In the genomic region with DNA sequence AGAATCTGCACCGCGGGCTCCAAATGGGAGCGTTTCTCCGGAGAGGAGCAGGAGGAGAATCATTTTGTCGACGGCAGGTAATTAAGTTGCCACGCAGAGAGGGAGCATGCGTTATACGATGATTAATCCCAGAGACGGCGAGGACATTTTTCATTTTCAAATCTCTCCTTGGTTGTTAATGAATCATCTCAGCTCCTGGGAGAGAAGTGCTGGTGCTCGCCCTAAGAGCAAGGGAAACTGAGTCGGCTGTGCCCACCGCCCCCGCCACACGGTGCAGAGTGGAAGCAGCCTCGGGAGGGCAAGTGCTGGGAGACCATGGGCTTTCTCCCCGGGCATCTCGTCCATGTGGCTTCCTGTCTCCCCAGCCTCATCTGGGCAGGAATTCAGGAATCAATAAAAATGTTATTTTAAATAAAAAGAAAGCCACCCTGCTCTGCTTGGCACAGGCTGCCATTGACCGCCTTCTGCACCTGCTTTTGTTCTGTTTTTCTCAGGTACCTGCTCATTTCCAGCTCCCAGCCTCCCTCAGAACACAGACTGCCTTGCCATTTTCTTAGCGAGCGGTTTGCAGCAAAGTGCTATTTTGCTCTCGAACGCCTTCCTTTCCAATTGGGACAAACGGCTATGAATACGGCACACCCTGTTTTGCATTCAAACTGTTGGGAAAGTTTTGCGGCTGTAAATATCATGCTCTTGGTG, we compare ENCODE assay signal across 25 cellular contexts. TPM values are rescaled to one million over a fixed set of nuclear protein-coding genes. Genes with fewer than 3 reads are reported as not detected.
A peak's percentile ranks its signal among the peaks of the same experiment; 100 is the strongest.
DNase-seq lines count a peak whose midpoint lies in the region; TF ChIP-seq lines count a peak whose summit lies in the region.
"Had no signal": no experiment of that assay in that cellular context is flagged by ENCODE, and none has a peak within 500 bp of the region (broad histone marks: within the 10 kb centered on the region; RNA-seq: fewer than 3 reads in every experiment).

No MANE protein-coding gene starts in this region.

- no peaks in the 10 kb centered on the region for H3K4me1 Mint-ChIP-seq in MCF 10A (ENCODE audit: insufficient read depth, unreplicated experiment)

- H3K4me2 ChIP-seq in mammary epithelial cell (ENCODE audit: insufficient read depth, low read depth, low read length) (no peak overlapping the region), neural cell (ENCODE audit: low read length) (no peak overlapping the region)
- H3K4me2 ChIP-seq: A549, SK-N-SH had no signal

- POLR2A ChIA-PET in MCF 10A (lab: Yijun Ruan, JAX), result no interaction called here

- peak; percentile 11 for DNase-seq in mammary epithelial cell
- DNase-seq in MCF 10A (ENCODE audit: unreplicated experiment), result no peak
- DNase-seq in dorsolateral prefrontal cortex, result peak in 1 of 10 donors; percentile 37
- DNase-seq in NCI-H1417 treated with DMSO at 0.1 percent for 48 hours (lab: John Stamatoyannopoulos, UW), result no peak
- DNase-seq in DMS53 treated with DMSO at 0.1 percent for 48 hours (lab: John Stamatoyannopoulos, UW; ENCODE audit: unreplicated experiment), result no peak
- DNase-seq in globus pallidus (ENCODE audit: low spot score), result no peak
- DNase-seq in EL, result no peak
- DNase-seq: activated CD8-positive, alpha-beta memory T cell treated with anti-CD3 and anti-CD28 coated beads for 24 hours; activated naive CD4-positive, alpha-beta T cell treated with anti-CD3 and anti-CD28 coated beads, Interleukin-2, amount 50 U/mL, for 16 hours; activated T-cell treated with anti-CD3 and anti-CD28 coated beads, Interleukin-2, amount 50 U/mL, for 48 hours; C1 segment of cervical spinal cord; colonic mucosa; foreskin melanocyte; Karpas-422; left colon; NCI-H1105 treated with DMSO at 0.1 percent for 48 hours; NCI-H2171; SK-N-SH; stimulated activated naive B cell treated with anti-CD40 and anti-IgM and Interleukin-4, amounts not matched to agents 10 μg/mL and 1 μg/mL and 100 μg/mL, for 72 hours; upper lobe of left lung had no signal

- H3K9ac ChIP-seq in mammary epithelial cell (ENCODE audit: insufficient read depth, low read length) (no peak overlapping the region), neural cell (ENCODE audit: low read length) (peak overlapping the region; percentile 42)
- H3K9ac ChIP-seq: SK-N-SH had no signal

- no peak overlapping the region for H3K27ac Mint-ChIP-seq in MCF 10A (ENCODE audit: low read depth, unreplicated experiment)
- H3K27ac Mint-ChIP-seq: stimulated activated naive B cell treated with anti-CD40 and anti-IgM and Interleukin-4, amounts not matched to agents 10 μg/mL and 1 μg/mL and 100 μg/mL, for 72 hours had no signal

- H3K36me3 Mint-ChIP-seq in MCF 10A (ENCODE audit: insufficient read depth, unreplicated experiment), result no peaks in the 10 kb centered on the region
- H3K36me3 Mint-ChIP-seq: stimulated activated naive B cell treated with anti-CD40 and anti-IgM and Interleukin-4, amounts not matched to agents 10 μg/mL and 1 μg/mL and 100 μg/mL, for 72 hours had no signal

- H3K36me3 ChIP-seq in mammary epithelial cell (ENCODE audit: insufficient read depth, low read length), result no peaks in the 10 kb centered on the region
- H3K36me3 ChIP-seq in neural cell (ENCODE audit: insufficient read depth, low read length), result no peaks in the 10 kb centered on the region
- H3K36me3 ChIP-seq: colonic mucosa, ovary, upper lobe of left lung had no signal

- no peak overlapping the region for H3K4me3 Mint-ChIP-seq in MCF 10A (ENCODE audit: unreplicated experiment)
- H3K4me3 Mint-ChIP-seq: stimulated activated naive B cell treated with anti-CD40 and anti-IgM and Interleukin-4, amounts not matched to agents 10 μg/mL and 1 μg/mL and 100 μg/mL, for 72 hours had no signal

- WGBS in mammary epithelial cell (ENCODE audit: low coverage, missing lambda C conversion rate), result 15% methylated on average over 23 of the region's 27 CpGs

- H3F3A ChIP-seq in neural cell (ENCODE audit: insufficient read depth, low read length, poor library complexity, severe bottlenecking), result no peaks in the 10 kb centered on the region

- dilution Hi-C loops in mammary epithelial cell (cut with HindIII; ENCODE audit: low sequenced_read_pairs), result no loop called here

- no TSS peak for BruUV-seq in mammary epithelial cell (replicated peaks; lab: Mats Ljungman, UMichigan)
- BruUV-seq in MCF 10A (replicated peaks; lab: Mats Ljungman, UMichigan), result no TSS peak

- TF ChIP-seq CTCF in mammary epithelial cell (conservative IDR thresholded peaks at IDR 0.05 in 1 of 2, IDR thresholded peaks at IDR 0.05 in 1 of 2; ENCODE audit: extremely low read depth in 1 of 2, insufficient read depth in 1 of 2, low read depth in 1 of 2, low read length in 2 of 2) (no peak), MCF 10A (IDR thresholded peaks at IDR 0.05; ENCODE audit: unreplicated experiment) (no peak), dorsolateral prefrontal cortex (IDR thresholded peaks at IDR 0.05 in 54 of 56, conservative IDR thresholded peaks at IDR 0.05 in 2 of 56; ENCODE audit: low read depth in 1 of 56, partially characterized antibody in 56 of 56) (no peak), neural cell (IDR thresholded peaks at IDR 0.05; ENCODE audit: poor library complexity, severe bottlenecking) (no peak)

- peaks cover 33% of the 10 kb centered on the region for H3K9me3 ChIP-seq in mammary epithelial cell (replicated peaks; ENCODE audit: insufficient read depth, low read length)
- H3K9me3 ChIP-seq in neural cell (ENCODE audit: low read length), result no peaks in the 10 kb centered on the region
- H3K9me3 ChIP-seq: A549, body of pancreas, colonic mucosa, ovary, SK-N-SH, upper lobe of left lung had no signal

- no peaks in the 10 kb centered on the region for H4K20me1 ChIP-seq in mammary epithelial cell (ENCODE audit: insufficient read depth, low read length)
- H4K20me1 ChIP-seq in neural cell (ENCODE audit: insufficient read depth), result no peaks in the 10 kb centered on the region

- H3K27me3 Mint-ChIP-seq in MCF 10A (ENCODE audit: insufficient read depth, unreplicated experiment), result peaks cover 29% of the 10 kb centered on the region

- no peak for TF ChIP-seq RAD21 in neural cell (conservative IDR thresholded peaks at IDR 0.05)

- in situ Hi-C loops in mammary epithelial cell (cut with MboI; ENCODE audit: low sequenced_read_pairs in 2 of 2), result no loop called here

- no peaks in the 10 kb centered on the region for H3K4me1 ChIP-seq in mammary epithelial cell (ENCODE audit: insufficient read depth, low read length)
- H3K4me1 ChIP-seq: A549, colonic mucosa had no signal

- H3K4me3 ChIP-seq in mammary epithelial cell (replicated peaks in 1 of 3; ENCODE audit: insufficient read depth in 1 of 3, low read depth in 2 of 3, low read length in 3 of 3), result no peak overlapping the region
- H3K4me3 ChIP-seq in dorsolateral prefrontal cortex, result peak overlapping the region in 35 of 59 donors; percentile 0 to 47 (median 22)
- peak overlapping the region; percentile 17 for H3K4me3 ChIP-seq in neural cell (ENCODE audit: low read length)
- H3K4me3 ChIP-seq: A549, body of pancreas, colonic mucosa, ovary, upper lobe of left lung had no signal

- H3K27me3 ChIP-seq in mammary epithelial cell (ENCODE audit: insufficient read depth, low read length) (no peaks in the 10 kb centered on the region), dorsolateral prefrontal cortex (peaks cover 0 to 36% (median 0%) of the 10 kb centered on the region in 45 donors), neural cell (ENCODE audit: insufficient read depth, low read depth, low read length) (no peaks in the 10 kb centered on the region)
- H3K27me3 ChIP-seq: body of pancreas, colonic mucosa, ovary had no signal

- no peak for TF ChIP-seq EP300 in neural cell (conservative IDR thresholded peaks at IDR 0.05; ENCODE audit: poor library complexity, severe bottlenecking)

- H3K79me2 ChIP-seq in mammary epithelial cell (ENCODE audit: insufficient read depth, low read length), result no peaks in the 10 kb centered on the region
- no peaks in the 10 kb centered on the region for H3K79me2 ChIP-seq in neural cell (replicated peaks; ENCODE audit: insufficient read depth, low read length)

- H3K27ac ChIP-seq in mammary epithelial cell (ENCODE audit: insufficient read depth, low read depth, low read length), result no peak overlapping the region
- peak overlapping the region in 27 of 59 donors; percentile 3 to 71 (median 43) for H3K27ac ChIP-seq in dorsolateral prefrontal cortex
- peak overlapping the region; percentile 60 for H3K27ac ChIP-seq in neural cell (ENCODE audit: low read length)
- H3K27ac ChIP-seq: A549, body of pancreas, colonic mucosa, upper lobe of left lung had no signal

- no peaks in the 10 kb centered on the region for H3K9me2 ChIP-seq in neural cell (ENCODE audit: insufficient read depth, low read length)
- H3K9me2 ChIP-seq: SK-N-SH had no signal

- intact Hi-C loops in mammary epithelial cell (cut with micrococcal nuclease), result no loop called here
- intact Hi-C loops in MCF 10A (cut with micrococcal nuclease), result no loop called here
- intact Hi-C loops in dorsolateral prefrontal cortex (cut with DNase I), result no loop called here

- no peak overlapping the region for H2AFZ ChIP-seq in mammary epithelial cell (ENCODE audit: low read depth, low read length)
- no peak overlapping the region for H2AFZ ChIP-seq in neural cell (ENCODE audit: low read depth, low read length)

- CTCF ChIA-PET in mammary epithelial cell (lab: Charles Lee; ENCODE audit: low non-redundant PET), result no interaction called here
- CTCF ChIA-PET in MCF 10A (lab: Yijun Ruan, JAX), result interaction anchor here (0.6 kb wide), 1 partner anchor 208 kb away, joined by 3 read pairs; no protein-coding TSS in a partner anchor

- H3K9me3 Mint-ChIP-seq in MCF 10A (ENCODE audit: unreplicated experiment), result no peaks in the 10 kb centered on the region
- H3K9me3 Mint-ChIP-seq: stimulated activated naive B cell treated with anti-CD40 and anti-IgM and Interleukin-4, amounts not matched to agents 10 μg/mL and 1 μg/mL and 100 μg/mL, for 72 hours had no signal

TF ChIP-seq in neural cell, 6 proteins besides CTCF, POLR2A, EP300 and RAD21 (continues in another document):
- TF ChIP-seq TAF1 (IDR thresholded peaks at IDR 0.05; ENCODE audit: low read depth), result no peak

RNA-seq across cellular contexts. Expression of gene FCN1, which starts 24.9 kb away (rescaled TPM):
- total RNA-seq in mammary epithelial cell (not detected), MCF 10A (2022) (not detected in 2 replicates), dorsolateral prefrontal cortex (10 to 100 TPM in 2 of 120 experiments, 1 to 10 TPM in 48, under 1 TPM in 55, not detected in 15; 0.12 to 13.4 (median 0.91) TPM)
- polyA plus RNA-seq in mammary epithelial cell (not detected), neural cell (not detected in 2 replicates)
- polyA minus RNA-seq in mammary epithelial cell (not detected), neural cell (not detected in 2 replicates)
- total RNA-seq: body of pancreas, G401 had no signal
- polyA plus RNA-seq: A549, SK-N-SH had no signal

Comparison
In these comparisons a context has a peak if more than half of its experiments do, and no peak if none do; other contexts are left out.
1. H3K4me3 ChIP-seq: peak in dorsolateral prefrontal cortex (35 of 59) and neural cell (single experiment); none in mammary epithelial cell (0 of 3).